8 cellular contexts compared by ENCODE assay signal in the genomic region with DNA sequence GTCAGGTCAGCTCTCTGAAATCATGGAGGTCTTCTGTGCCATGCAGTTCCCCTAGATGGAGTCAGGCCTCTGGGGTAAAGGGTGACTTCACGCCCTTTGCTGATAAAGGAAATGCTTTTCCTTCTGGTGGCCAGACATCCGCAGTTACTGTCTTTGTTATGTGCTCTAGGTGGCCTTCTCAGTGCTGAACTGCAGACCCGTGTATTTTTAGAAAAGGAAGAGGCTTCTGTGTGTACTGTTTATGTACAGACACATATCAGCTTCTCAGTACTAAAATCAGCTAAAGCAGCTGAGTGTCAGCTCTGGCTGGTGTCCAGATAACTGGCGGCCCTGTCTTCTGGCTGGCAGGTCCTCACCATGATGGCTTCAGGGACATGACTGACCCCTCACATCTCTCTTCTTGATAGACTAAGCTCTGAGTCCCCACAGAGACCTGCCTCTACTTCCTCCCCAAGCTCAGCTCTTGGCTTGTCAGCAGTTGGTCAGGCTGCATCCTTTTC.
DNase-seq lines count a peak whose midpoint lies in the region; ATAC-seq and TF ChIP-seq lines count a peak whose summit lies in the region.

No MANE protein-coding gene starts in this region.

- POLR2A ChIA-PET in RWPE1 (lab: Yijun Ruan, JAX; ENCODE audit: low non-redundant PET), result no interaction called here

- H3K4me1 Mint-ChIP-seq in Calu3 (ENCODE audit: low read depth, unreplicated experiment) (peaks cover 78% of the 10 kb centered on the region), T-helper 17 cell (peaks cover 22% of the 10 kb centered on the region)

- DNase-seq in Calu3, result no peak
- no peak for DNase-seq in T-helper 17 cell
- DNase-seq in left lobe of liver (ENCODE audit: low spot score), result no peak
- DNase-seq in GM13976 (ENCODE audit: low spot score), result no peak
- DNase-seq in RWPE1 (ENCODE audit: low spot score), result no peak
- no peak for DNase-seq in LoVo (ENCODE audit: low spot score)
- no peak for DNase-seq in UCSD-AML1 (lab: John Stamatoyannopoulos, UW; ENCODE audit: unreplicated experiment)

- CTCF ChIA-PET in Calu3 (lab: Charles Lee) (interaction anchor here (0.8 to 2.1 kb wide), 14 partner anchors 8 to 74 kb away, joined by 3 to 14 read pairs (median 3); a partner anchor contains a TSS), RWPE1 (lab: Yijun Ruan, JAX) (interaction anchor here (1.0 to 1.7 kb wide), 2 partner anchors 21 to 43 kb away, joined by 3 to 5 read pairs; no protein-coding TSS in a partner anchor)

- in situ Hi-C loops in GM13976 (cut with MboI; ENCODE audit: low sequenced_read_pairs, unreplicated experiment), result no loop called here

- H3K4me3 Mint-ChIP-seq in Calu3 (ENCODE audit: low read depth, unreplicated experiment) (peak overlapping the region; percentile 44), T-helper 17 cell (no peak overlapping the region)

- peak overlapping the region; percentile 79 for H3K27ac Mint-ChIP-seq in Calu3 (ENCODE audit: unreplicated experiment)
- peak overlapping the region; percentile 49 for H3K27ac Mint-ChIP-seq in T-helper 17 cell

- no TSS peak for BruUV-seq in Calu3 (replicated peaks; lab: Mats Ljungman, UMichigan)

- intact Hi-C loops in Calu3 (cut with micrococcal nuclease; ENCODE audit: unreplicated experiment), result no loop called here

- no peaks in the 10 kb centered on the region for H3K9me3 Mint-ChIP-seq in Calu3 (ENCODE audit: low read depth, unreplicated experiment)

- H3K9me3 ChIP-seq in T-helper 17 cell (ENCODE audit: control insufficient read depth, low read length, poor library complexity, severe bottlenecking), result no peaks in the 10 kb centered on the region

- H3K27me3 Mint-ChIP-seq in Calu3 (ENCODE audit: unreplicated experiment) (no peaks in the 10 kb centered on the region), T-helper 17 cell (no peaks in the 10 kb centered on the region)

- ATAC-seq in HG02642 (IDR thresholded peaks at IDR 0.05; ENCODE audit: poor library complexity, unreplicated experiment), result peak; percentile 39
- peak; percentile 28 for ATAC-seq in T-helper 17 cell
- peak; percentile 68 for ATAC-seq in left lobe of liver

- H3K27ac ChIP-seq in RWPE1, result no peak overlapping the region

- TF ChIP-seq CTCF in Calu3 (IDR thresholded peaks at IDR 0.05; ENCODE audit: unreplicated experiment), result no peak
- TF ChIP-seq CTCF in GM13976 (IDR thresholded peaks at IDR 0.05; ENCODE audit: borderline replicate concordance, control extremely low read depth, extremely low read depth, insufficient read depth, missing control alignments), result no peak
- no peak for TF ChIP-seq CTCF in RWPE1 (conservative IDR thresholded peaks at IDR 0.05; ENCODE audit: low read depth)

- H3K36me3 Mint-ChIP-seq in Calu3 (ENCODE audit: insufficient read depth, unreplicated experiment), result no peaks in the 10 kb centered on the region
- H3K36me3 Mint-ChIP-seq in T-helper 17 cell (ENCODE audit: low read depth), result peaks cover 5% of the 10 kb centered on the region
